Comparison of ENCODE assay signal across 9 cellular contexts in genomic region chr4:17478073-17478472, GRCh38. TPM values are rescaled to one million over a fixed set of nuclear protein-coding genes. Genes with fewer than 3 reads are reported as not detected.
"Had no signal": no experiment of that assay in that cellular context is flagged by ENCODE, and none has a peak within 500 bp of the region (broad histone marks: within the 10 kb centered on the region; RNA-seq: fewer than 3 reads in every experiment).

No MANE protein-coding gene starts in this region.

- H3K4me3 ChIP-seq: GM23248 had no signal

- FAIRE-seq: H54, HTR-8/SVneo had no signal

- H3K9ac ChIP-seq: GM23248, KMS-11 had no signal

- H3K4me2 ChIP-seq: KMS-11 had no signal

- H3K4me3 Mint-ChIP-seq: H9 had no signal

- DNase-seq: GM23248, H9, HCEC 1CT, KBM-7 had no signal

- H3K27ac Mint-ChIP-seq: H9 had no signal

- H3K36me3 Mint-ChIP-seq: IgD-negative memory B cell had no signal

- H3K27me3 Mint-ChIP-seq: IgD-negative memory B cell had no signal

- H3K27ac ChIP-seq: GM23248, KMS-11 had no signal

- H3K9me3 Mint-ChIP-seq: H9, IgD-negative memory B cell had no signal

- H2AFZ ChIP-seq: GM23248 had no signal

RNA-seq across cellular contexts. Expression of gene CLRN2, which starts 36.9 kb away (rescaled TPM):
- total RNA-seq: GM23248, H9, HT-29 had no signal
- polyA plus RNA-seq: GM23248, IgD-negative memory B cell had no signal
